ENCODE assay signal across 9 cellular contexts in genomic region chr15:81323559-81323943, GRCh38. TPM values are rescaled to one million over a fixed set of nuclear protein-coding genes. Genes with fewer than 3 reads are reported as not detected.
DNase-seq lines count a peak whose midpoint lies in the region; ATAC-seq, FAIRE-seq and TF ChIP-seq lines count a peak whose summit lies in the region.
"Had no signal": no experiment of that assay in that cellular context is flagged by ENCODE, and none has a peak within 500 bp of the region (broad histone marks: within the 10 kb centered on the region; RNA-seq: fewer than 3 reads in every experiment).

No MANE protein-coding gene starts in this region.

- TF ChIP-seq EP300 in upper lobe of left lung (IDR thresholded peaks at IDR 0.05), result no peak

- no peak for FAIRE-seq in GM12891 (lab: Jason Lieb, UNC)

- H3K4me3 ChIP-seq in left lung (peak overlapping the region; percentile 72 to 84), upper lobe of left lung (peak overlapping the region; percentile 29 to 88 (median 73))

- TF ChIP-seq CTCF in left lung (IDR thresholded peaks at IDR 0.05), result no peak
- TF ChIP-seq CTCF in upper lobe of left lung (IDR thresholded peaks at IDR 0.05), result no peak

- H3K36me3 Mint-ChIP-seq in activated naive CD4-positive, alpha-beta T cell treated with anti-CD3 and anti-CD28 coated beads, Interleukin-2, amount 50 U/mL, for 72 hours, result peaks cover 0 to 9% of the 10 kb centered on the region in 2 donors

- peak overlapping the region; percentile 74 to 84 for H3K27ac Mint-ChIP-seq in activated naive CD4-positive, alpha-beta T cell treated with anti-CD3 and anti-CD28 coated beads, Interleukin-2, amount 50 U/mL, for 72 hours

- peaks cover 0 to 12% of the 10 kb centered on the region in 2 donors for H3K36me3 ChIP-seq in left lung
- H3K36me3 ChIP-seq in upper lobe of left lung, result peaks cover 0 to 21% (median 3%) of the 10 kb centered on the region in 4 donors

- H3K27ac ChIP-seq in left lung, result peak overlapping the region; percentile 52 to 68
- peak overlapping the region; percentile 49 to 85 (median 76) for H3K27ac ChIP-seq in upper lobe of left lung

- no peaks in the 10 kb centered on the region for H3K9me3 Mint-ChIP-seq in activated naive CD4-positive, alpha-beta T cell treated with anti-CD3 and anti-CD28 coated beads, Interleukin-2, amount 50 U/mL, for 72 hours

- intact Hi-C loops in left lung (cut with DNase I), result no loop called here

- DNase-seq in activated naive CD4-positive, alpha-beta T cell treated with anti-CD3 and anti-CD28 coated beads, Interleukin-2, amount 50 U/mL, for 72 hours (ENCODE audit: low spot score in 2 of 2), result no peak
- DNase-seq in left lung, result no peak
- no peak for DNase-seq in upper lobe of left lung
- no peak for DNase-seq in NCI-H2081 (lab: John Stamatoyannopoulos, UW)
- DNase-seq in GM12891 (ENCODE audit: insufficient read length, low spot score), result no peak
- DNase-seq in stimulated activated CD4-positive, alpha-beta T cell treated with anti-CD3 and anti-CD28 coated beads, Interleukin-4, amount 100 ng/mL, for 1 hour, result no peak

- ATAC-seq in GM18907 (IDR thresholded peaks at IDR 0.05; ENCODE audit: unreplicated experiment), result peak; percentile 14
- peak; percentile 19 for ATAC-seq in HG03064 (IDR thresholded peaks at IDR 0.05; ENCODE audit: low read depth, unreplicated experiment)
- no peak for ATAC-seq in activated naive CD4-positive, alpha-beta T cell treated with anti-CD3 and anti-CD28 coated beads, Interleukin-2, amount 50 U/mL, for 72 hours
- ATAC-seq in left lung, result peak; percentile 9
- no peak for ATAC-seq in upper lobe of left lung (ENCODE audit: low FRiP score in 2 of 2)

- H3K9me3 ChIP-seq in left lung (no peaks in the 10 kb centered on the region), upper lobe of left lung (no peaks in the 10 kb centered on the region)

- WGBS in upper lobe of left lung, 2 donors, result 19 to 53% methylated on average over 1 to 4 of the region's 4 CpGs

- no peaks in the 10 kb centered on the region for H3K27me3 ChIP-seq in left lung
- no peaks in the 10 kb centered on the region for H3K27me3 ChIP-seq in upper lobe of left lung

- TF ChIP-seq POLR2A in upper lobe of left lung (IDR thresholded peaks at IDR 0.05) (no peak), GM12891 (IDR thresholded peaks at IDR 0.05; ENCODE audit: low read depth, low read length) (no peak)

- H3K4me1 ChIP-seq in left lung (peaks cover 10 to 33% of the 10 kb centered on the region in 2 donors), upper lobe of left lung (peaks cover 12 to 24% (median 17%) of the 10 kb centered on the region in 4 donors)

TF ChIP-seq in GM12891, 5 proteins besides CTCF, POLR2A, EP300 and RAD21:
- TF ChIP-seq PAX5 (IDR thresholded peaks at IDR 0.05; ENCODE audit: insufficient read depth, low read length, severe bottlenecking) (no peak), POU2F2 (IDR thresholded peaks at IDR 0.05; ENCODE audit: low read depth, low read length) (no peak), SPI1 (IDR thresholded peaks at IDR 0.05; ENCODE audit: low read depth, low read length) (no peak), POLR2AphosphoS5 (IDR thresholded peaks at IDR 0.05; ENCODE audit: low read depth, low read length) (no peak), TAF1 (IDR thresholded peaks at IDR 0.05; ENCODE audit: low read depth, low read length) (no peak)

RNA-seq across cellular contexts. Expression of gene STARD5, which starts 0.4 kb away (rescaled TPM):
- total RNA-seq in activated naive CD4-positive, alpha-beta T cell treated with anti-CD3 and anti-CD28 coated beads, Interleukin-2, amount 50 U/mL, for 72 hours, result 1 to 10 TPM; 8.0 to 8.8 TPM
- total RNA-seq in left lung (1 to 10 TPM; 5.2 to 6.0 TPM), upper lobe of left lung (1 to 10 TPM; 3.0 to 8.3 (median 5.6) TPM)
- 1.8 TPM for polyA plus RNA-seq in GM12891 (2012; ENCODE audit: low read depth, missing spikeins)

RNA-seq across cellular contexts. Expression of gene TMC3, which starts 50.5 kb away (rescaled TPM):
- not detected for total RNA-seq in activated naive CD4-positive, alpha-beta T cell treated with anti-CD3 and anti-CD28 coated beads, Interleukin-2, amount 50 U/mL, for 72 hours
- total RNA-seq in left lung, result not detected
- not detected for total RNA-seq in upper lobe of left lung
- 0.04 TPM for polyA plus RNA-seq in GM12891 (2012; ENCODE audit: low read depth, missing spikeins)
- total RNA-seq: subcutaneous adipose tissue had no signal

Comparison
In these comparisons a context has a peak if more than half of its experiments do, and no peak if none do; other contexts are left out.
1. ATAC-seq: peak in GM18907 (single experiment), HG03064 (single experiment) and left lung (single experiment); none in activated naive CD4-positive, alpha-beta T cell treated with anti-CD3 and anti-CD28 coated beads, Interleukin-2, amount 50 U/mL, for 72 hours (0 of 2) and upper lobe of left lung (0 of 2).